9 cellular contexts compared by ENCODE assay signal in genomic region chr17:76956846-76957540, GRCh38.
"Had no signal": no experiment of that assay in that cellular context is flagged by ENCODE, and none has a peak within 500 bp of the region (broad histone marks: within the 10 kb centered on the region; RNA-seq: fewer than 3 reads in every experiment).

No MANE protein-coding gene starts in this region.

- H3K4me1 Mint-ChIP-seq: activated naive CD8-positive, alpha-beta T cell treated with anti-CD3 and anti-CD28 coated beads, Interleukin-2, amount 10 ng/mL, durations not matched to agents 7 days and 5 days had no signal

- H3K27me3 Mint-ChIP-seq: activated naive CD8-positive, alpha-beta T cell treated with anti-CD3 and anti-CD28 coated beads, Interleukin-2, amount 10 ng/mL, durations not matched to agents 7 days and 5 days; stimulated activated naive CD8-positive, alpha-beta T cell treated with anti-CD3 and anti-CD28 coated beads, Interleukin-15, Interleukin-2, amounts not matched to agents 100 ng/mL and 50 ng/mL, for 24 hours had no signal

- H3K4me1 ChIP-seq: suprapubic skin had no signal

- H3K9me3 Mint-ChIP-seq: activated naive CD8-positive, alpha-beta T cell treated with anti-CD3 and anti-CD28 coated beads, Interleukin-2, amount 10 ng/mL, durations not matched to agents 7 days and 5 days; activated T-helper 1 cell treated with anti-CD3 and anti-CD28 coated beads, Interleukin-12 subunit alpha, Interleukin-12 subunit beta, Interleukin-2, Interleukin-4 antibody, amounts not matched to agents 30 ng/mL and 10 ng/mL and 1 ng/mL, durations not matched to agents 14 hours and 24 hours and 36 hours; stimulated activated naive CD8-positive, alpha-beta T cell treated with anti-CD3 and anti-CD28 coated beads, Interleukin-15, Interleukin-2, amounts not matched to agents 100 ng/mL and 50 ng/mL, for 24 hours had no signal

- H3K36me3 ChIP-seq: gastrocnemius medialis, suprapubic skin had no signal

- H3K9me3 ChIP-seq: gastrocnemius medialis, suprapubic skin had no signal

- H3K27ac ChIP-seq: gastrocnemius medialis, suprapubic skin had no signal

- DNase-seq: activated naive CD8-positive, alpha-beta T cell treated with anti-CD3 and anti-CD28 coated beads, Interleukin-2, amount 10 ng/mL, durations not matched to agents 7 days and 5 days; erythroblast; gastrocnemius medialis; stimulated activated CD4-positive, alpha-beta T cell treated with anti-CD3 and anti-CD28 coated beads, Interleukin-4, amount 100 ng/mL, for 4 hours; stimulated activated CD8-positive, alpha-beta memory T cell treated with anti-CD3 and anti-CD28 coated beads, Interleukin-4, amount 100 ng/mL, for 48 hours; T-helper 2 cell had no signal

- H3K36me3 Mint-ChIP-seq: activated naive CD8-positive, alpha-beta T cell treated with anti-CD3 and anti-CD28 coated beads, Interleukin-2, amount 10 ng/mL, durations not matched to agents 7 days and 5 days had no signal

- H3K27ac Mint-ChIP-seq: activated naive CD8-positive, alpha-beta T cell treated with anti-CD3 and anti-CD28 coated beads, Interleukin-2, amount 10 ng/mL, durations not matched to agents 7 days and 5 days; activated T-helper 1 cell treated with anti-CD3 and anti-CD28 coated beads, Interleukin-12 subunit alpha, Interleukin-12 subunit beta, Interleukin-2, Interleukin-4 antibody, amounts not matched to agents 30 ng/mL and 10 ng/mL and 1 ng/mL, durations not matched to agents 14 hours and 24 hours and 36 hours; stimulated activated naive CD8-positive, alpha-beta T cell treated with anti-CD3 and anti-CD28 coated beads, Interleukin-15, Interleukin-2, amounts not matched to agents 100 ng/mL and 50 ng/mL, for 24 hours had no signal

- H3K27me3 ChIP-seq: gastrocnemius medialis had no signal

- H3K4me3 Mint-ChIP-seq: activated naive CD8-positive, alpha-beta T cell treated with anti-CD3 and anti-CD28 coated beads, Interleukin-2, amount 10 ng/mL, durations not matched to agents 7 days and 5 days; activated T-helper 1 cell treated with anti-CD3 and anti-CD28 coated beads, Interleukin-12 subunit alpha, Interleukin-12 subunit beta, Interleukin-2, Interleukin-4 antibody, amounts not matched to agents 30 ng/mL and 10 ng/mL and 1 ng/mL, durations not matched to agents 14 hours and 24 hours and 36 hours; stimulated activated naive CD8-positive, alpha-beta T cell treated with anti-CD3 and anti-CD28 coated beads, Interleukin-15, Interleukin-2, amounts not matched to agents 100 ng/mL and 50 ng/mL, for 24 hours had no signal

- ATAC-seq: gastrocnemius medialis had no signal

- H3K4me3 ChIP-seq: suprapubic skin had no signal
